Comparison of ENCODE assay signal across 2 cellular contexts in genomic region chr16:22001591-22001990, GRCh38.
TF ChIP-seq lines count a peak whose summit lies in the region.

No MANE protein-coding gene starts in this region.

TF ChIP-seq in GM23338, 12 proteins besides CTCF, POLR2A, EP300 and RAD21:
- TF ChIP-seq ZNF462 (CRISPR knock-in tag; IDR thresholded peaks at IDR 0.05) (no peak), JUNB (IDR thresholded peaks at IDR 0.05; ENCODE audit: unreplicated experiment) (no peak), POLR2AphosphoS5 (IDR thresholded peaks at IDR 0.05; ENCODE audit: low read depth) (no peak), CREB1 (CRISPR knock-in tag; IDR thresholded peaks at IDR 0.05; ENCODE audit: low read depth) (no peak), ZNF331 (CRISPR knock-in tag; IDR thresholded peaks at IDR 0.05; ENCODE audit: low read depth) (no peak), EZH2 (IDR thresholded peaks at IDR 0.05; ENCODE audit: low read depth, unreplicated experiment) (no peak), EZH2phosphoT487 (IDR thresholded peaks at IDR 0.05; ENCODE audit: unreplicated experiment) (no peak), STAT1 (IDR thresholded peaks at IDR 0.05; ENCODE audit: unreplicated experiment) (no peak), NANOG (IDR thresholded peaks at IDR 0.05; ENCODE audit: borderline replicate concordance) (no peak), REST (IDR thresholded peaks at IDR 0.05; ENCODE audit: unreplicated experiment) (no peak), ZNF114 (CRISPR knock-in tag; IDR thresholded peaks at IDR 0.05) (no peak)
- TF ChIP-seq, protein P1, sequence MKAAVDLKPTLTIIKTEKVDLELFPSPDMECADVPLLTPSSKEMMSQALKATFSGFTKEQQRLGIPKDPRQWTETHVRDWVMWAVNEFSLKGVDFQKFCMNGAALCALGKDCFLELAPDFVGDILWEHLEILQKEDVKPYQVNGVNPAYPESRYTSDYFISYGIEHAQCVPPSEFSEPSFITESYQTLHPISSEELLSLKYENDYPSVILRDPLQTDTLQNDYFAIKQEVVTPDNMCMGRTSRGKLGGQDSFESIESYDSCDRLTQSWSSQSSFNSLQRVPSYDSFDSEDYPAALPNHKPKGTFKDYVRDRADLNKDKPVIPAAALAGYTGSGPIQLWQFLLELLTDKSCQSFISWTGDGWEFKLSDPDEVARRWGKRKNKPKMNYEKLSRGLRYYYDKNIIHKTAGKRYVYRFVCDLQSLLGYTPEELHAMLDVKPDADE (IDR thresholded peaks at IDR 0.05) = no peak

TF ChIP-seq in WTC11, 78 proteins besides CTCF, POLR2A, EP300 and RAD21 (continued from another document):
- no peak for TF ChIP-seq MYBL2 (CRISPR knock-in tag; IDR thresholded peaks at IDR 0.05)
- TF ChIP-seq NFATC4 (CRISPR knock-in tag; IDR thresholded peaks at IDR 0.05) = no peak
- TF ChIP-seq ZNF416 (CRISPR knock-in tag; IDR thresholded peaks at IDR 0.05) = no peak
- no peak for TF ChIP-seq TCF7 (CRISPR knock-in tag; IDR thresholded peaks at IDR 0.05; ENCODE audit: low read depth)
- TF ChIP-seq, protein P2, sequence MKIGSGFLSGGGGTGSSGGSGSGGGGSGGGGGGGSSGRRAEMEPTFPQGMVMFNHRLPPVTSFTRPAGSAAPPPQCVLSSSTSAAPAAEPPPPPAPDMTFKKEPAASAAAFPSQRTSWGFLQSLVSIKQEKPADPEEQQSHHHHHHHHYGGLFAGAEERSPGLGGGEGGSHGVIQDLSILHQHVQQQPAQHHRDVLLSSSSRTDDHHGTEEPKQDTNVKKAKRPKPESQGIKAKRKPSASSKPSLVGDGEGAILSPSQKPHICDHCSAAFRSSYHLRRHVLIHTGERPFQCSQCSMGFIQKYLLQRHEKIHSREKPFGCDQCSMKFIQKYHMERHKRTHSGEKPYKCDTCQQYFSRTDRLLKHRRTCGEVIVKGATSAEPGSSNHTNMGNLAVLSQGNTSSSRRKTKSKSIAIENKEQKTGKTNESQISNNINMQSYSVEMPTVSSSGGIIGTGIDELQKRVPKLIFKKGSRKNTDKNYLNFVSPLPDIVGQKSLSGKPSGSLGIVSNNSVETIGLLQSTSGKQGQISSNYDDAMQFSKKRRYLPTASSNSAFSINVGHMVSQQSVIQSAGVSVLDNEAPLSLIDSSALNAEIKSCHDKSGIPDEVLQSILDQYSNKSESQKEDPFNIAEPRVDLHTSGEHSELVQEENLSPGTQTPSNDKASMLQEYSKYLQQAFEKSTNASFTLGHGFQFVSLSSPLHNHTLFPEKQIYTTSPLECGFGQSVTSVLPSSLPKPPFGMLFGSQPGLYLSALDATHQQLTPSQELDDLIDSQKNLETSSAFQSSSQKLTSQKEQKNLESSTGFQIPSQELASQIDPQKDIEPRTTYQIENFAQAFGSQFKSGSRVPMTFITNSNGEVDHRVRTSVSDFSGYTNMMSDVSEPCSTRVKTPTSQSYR (CRISPR knock-in tag; IDR thresholded peaks at IDR 0.05) = no peak
- no peak for TF ChIP-seq CREB1 (CRISPR knock-in tag; IDR thresholded peaks at IDR 0.05)
- TF ChIP-seq, protein P3, sequence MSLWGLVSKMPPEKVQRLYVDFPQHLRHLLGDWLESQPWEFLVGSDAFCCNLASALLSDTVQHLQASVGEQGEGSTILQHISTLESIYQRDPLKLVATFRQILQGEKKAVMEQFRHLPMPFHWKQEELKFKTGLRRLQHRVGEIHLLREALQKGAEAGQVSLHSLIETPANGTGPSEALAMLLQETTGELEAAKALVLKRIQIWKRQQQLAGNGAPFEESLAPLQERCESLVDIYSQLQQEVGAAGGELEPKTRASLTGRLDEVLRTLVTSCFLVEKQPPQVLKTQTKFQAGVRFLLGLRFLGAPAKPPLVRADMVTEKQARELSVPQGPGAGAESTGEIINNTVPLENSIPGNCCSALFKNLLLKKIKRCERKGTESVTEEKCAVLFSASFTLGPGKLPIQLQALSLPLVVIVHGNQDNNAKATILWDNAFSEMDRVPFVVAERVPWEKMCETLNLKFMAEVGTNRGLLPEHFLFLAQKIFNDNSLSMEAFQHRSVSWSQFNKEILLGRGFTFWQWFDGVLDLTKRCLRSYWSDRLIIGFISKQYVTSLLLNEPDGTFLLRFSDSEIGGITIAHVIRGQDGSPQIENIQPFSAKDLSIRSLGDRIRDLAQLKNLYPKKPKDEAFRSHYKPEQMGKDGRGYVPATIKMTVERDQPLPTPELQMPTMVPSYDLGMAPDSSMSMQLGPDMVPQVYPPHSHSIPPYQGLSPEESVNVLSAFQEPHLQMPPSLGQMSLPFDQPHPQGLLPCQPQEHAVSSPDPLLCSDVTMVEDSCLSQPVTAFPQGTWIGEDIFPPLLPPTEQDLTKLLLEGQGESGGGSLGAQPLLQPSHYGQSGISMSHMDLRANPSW (CRISPR knock-in tag; conservative IDR thresholded peaks at IDR 0.05; ENCODE audit: low read depth) = no peak
- no peak for TF ChIP-seq ATF2 (CRISPR knock-in tag; IDR thresholded peaks at IDR 0.05; ENCODE audit: borderline replicate concordance, low read depth)
- TF ChIP-seq, protein P4, sequence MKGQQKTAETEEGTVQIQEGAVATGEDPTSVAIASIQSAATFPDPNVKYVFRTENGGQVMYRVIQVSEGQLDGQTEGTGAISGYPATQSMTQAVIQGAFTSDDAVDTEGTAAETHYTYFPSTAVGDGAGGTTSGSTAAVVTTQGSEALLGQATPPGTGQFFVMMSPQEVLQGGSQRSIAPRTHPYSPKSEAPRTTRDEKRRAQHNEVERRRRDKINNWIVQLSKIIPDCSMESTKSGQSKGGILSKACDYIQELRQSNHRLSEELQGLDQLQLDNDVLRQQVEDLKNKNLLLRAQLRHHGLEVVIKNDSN (CRISPR knock-in tag; IDR thresholded peaks at IDR 0.05) = no peak
- no peak for TF ChIP-seq ZNF396 (CRISPR knock-in tag; IDR thresholded peaks at IDR 0.05; ENCODE audit: borderline replicate concordance)
- TF ChIP-seq, protein P5, sequence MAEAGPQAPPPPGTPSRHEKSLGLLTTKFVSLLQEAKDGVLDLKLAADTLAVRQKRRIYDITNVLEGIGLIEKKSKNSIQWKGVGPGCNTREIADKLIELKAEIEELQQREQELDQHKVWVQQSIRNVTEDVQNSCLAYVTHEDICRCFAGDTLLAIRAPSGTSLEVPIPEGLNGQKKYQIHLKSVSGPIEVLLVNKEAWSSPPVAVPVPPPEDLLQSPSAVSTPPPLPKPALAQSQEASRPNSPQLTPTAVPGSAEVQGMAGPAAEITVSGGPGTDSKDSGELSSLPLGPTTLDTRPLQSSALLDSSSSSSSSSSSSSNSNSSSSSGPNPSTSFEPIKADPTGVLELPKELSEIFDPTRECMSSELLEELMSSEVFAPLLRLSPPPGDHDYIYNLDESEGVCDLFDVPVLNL (CRISPR knock-in tag; IDR thresholded peaks at IDR 0.05; ENCODE audit: borderline replicate concordance, low read depth) = no peak
- TF ChIP-seq ZNF232 (CRISPR knock-in tag; IDR thresholded peaks at IDR 0.05) = no peak
- TF ChIP-seq, protein P6, sequence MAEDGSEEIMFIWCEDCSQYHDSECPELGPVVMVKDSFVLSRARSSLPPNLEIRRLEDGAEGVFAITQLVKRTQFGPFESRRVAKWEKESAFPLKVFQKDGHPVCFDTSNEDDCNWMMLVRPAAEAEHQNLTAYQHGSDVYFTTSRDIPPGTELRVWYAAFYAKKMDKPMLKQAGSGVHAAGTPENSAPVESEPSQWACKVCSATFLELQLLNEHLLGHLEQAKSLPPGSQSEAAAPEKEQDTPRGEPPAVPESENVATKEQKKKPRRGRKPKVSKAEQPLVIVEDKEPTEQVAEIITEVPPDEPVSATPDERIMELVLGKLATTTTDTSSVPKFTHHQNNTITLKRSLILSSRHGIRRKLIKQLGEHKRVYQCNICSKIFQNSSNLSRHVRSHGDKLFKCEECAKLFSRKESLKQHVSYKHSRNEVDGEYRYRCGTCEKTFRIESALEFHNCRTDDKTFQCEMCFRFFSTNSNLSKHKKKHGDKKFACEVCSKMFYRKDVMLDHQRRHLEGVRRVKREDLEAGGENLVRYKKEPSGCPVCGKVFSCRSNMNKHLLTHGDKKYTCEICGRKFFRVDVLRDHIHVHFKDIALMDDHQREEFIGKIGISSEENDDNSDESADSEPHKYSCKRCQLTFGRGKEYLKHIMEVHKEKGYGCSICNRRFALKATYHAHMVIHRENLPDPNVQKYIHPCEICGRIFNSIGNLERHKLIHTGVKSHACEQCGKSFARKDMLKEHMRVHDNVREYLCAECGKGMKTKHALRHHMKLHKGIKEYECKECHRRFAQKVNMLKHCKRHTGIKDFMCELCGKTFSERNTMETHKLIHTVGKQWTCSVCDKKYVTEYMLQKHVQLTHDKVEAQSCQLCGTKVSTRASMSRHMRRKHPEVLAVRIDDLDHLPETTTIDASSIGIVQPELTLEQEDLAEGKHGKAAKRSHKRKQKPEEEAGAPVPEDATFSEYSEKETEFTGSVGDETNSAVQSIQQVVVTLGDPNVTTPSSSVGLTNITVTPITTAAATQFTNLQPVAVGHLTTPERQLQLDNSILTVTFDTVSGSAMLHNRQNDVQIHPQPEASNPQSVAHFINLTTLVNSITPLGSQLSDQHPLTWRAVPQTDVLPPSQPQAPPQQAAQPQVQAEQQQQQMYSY (CRISPR knock-in tag; IDR thresholded peaks at IDR 0.05) = no peak
- no peak for TF ChIP-seq CREM (CRISPR knock-in tag; IDR thresholded peaks at IDR 0.05)
